17 cellular contexts compared by ENCODE assay signal in genomic region chr22:45429424-45429823, GRCh38. TPM values are rescaled to one million over a fixed set of nuclear protein-coding genes. Genes with fewer than 3 reads are reported as not detected.
DNase-seq lines count a peak whose midpoint lies in the region; ATAC-seq and TF ChIP-seq lines count a peak whose summit lies in the region.
"Had no signal": no experiment of that assay in that cellular context is flagged by ENCODE, and none has a peak within 500 bp of the region (broad histone marks: within the 10 kb centered on the region; RNA-seq: fewer than 3 reads in every experiment).

No MANE protein-coding gene starts in this region.

- H3K27ac Mint-ChIP-seq in activated CD8-positive, alpha-beta memory T cell treated with anti-CD3 and anti-CD28 coated beads, Interleukin-2, amount 10 ng/mL, durations not matched to agents 7 days and 5 days: no peak overlapping the region

- H4K20me1 ChIP-seq in hepatocyte (ENCODE audit: insufficient read depth, poor library complexity, severe bottlenecking): no peaks in the 10 kb centered on the region

- H3K4me3 ChIP-seq in hepatocyte (no peak overlapping the region), ovary (no peak overlapping the region), uterus (no peak overlapping the region)
- H3K4me3 ChIP-seq: Peyer's patch had no signal

- no peaks in the 10 kb centered on the region for H3K27me3 Mint-ChIP-seq in activated CD8-positive, alpha-beta memory T cell treated with anti-CD3 and anti-CD28 coated beads, Interleukin-2, amount 10 ng/mL, durations not matched to agents 7 days and 5 days

- no peaks in the 10 kb centered on the region for H3K4me1 ChIP-seq in hepatocyte (ENCODE audit: insufficient read depth)
- H3K4me1 ChIP-seq in ovary (ENCODE audit: insufficient read depth): no peaks in the 10 kb centered on the region
- H3K4me1 ChIP-seq in uterus: no peaks in the 10 kb centered on the region
- H3K4me1 ChIP-seq: Caco-2, Peyer's patch had no signal

- H3K27ac ChIP-seq in hepatocyte: no peak overlapping the region
- H3K27ac ChIP-seq in ovary: no peak overlapping the region
- no peak overlapping the region for H3K27ac ChIP-seq in uterus
- H3K27ac ChIP-seq: 22Rv1, Peyer's patch had no signal

- 91% methylated on average over 10 of the region's 10 CpGs for WGBS in hepatocyte (ENCODE audit: low lambda C conversion rate, missing lambda C conversion rate)
- 74 to 90% (median 76%) methylated on average over 10 of the region's 10 CpGs for WGBS in ovary, 3 donors

- H3K36me3 ChIP-seq in hepatocyte (replicated peaks; ENCODE audit: insufficient read depth, low read depth): no peaks in the 10 kb centered on the region
- H3K36me3 ChIP-seq in ovary: no peaks in the 10 kb centered on the region
- no peaks in the 10 kb centered on the region for H3K36me3 ChIP-seq in uterus
- H3K36me3 ChIP-seq: Peyer's patch had no signal

- H3K9me3 ChIP-seq in hepatocyte (ENCODE audit: low read depth) (no peaks in the 10 kb centered on the region), ovary (no peaks in the 10 kb centered on the region), uterus (no peaks in the 10 kb centered on the region)
- H3K9me3 ChIP-seq: Caco-2, Peyer's patch had no signal

- no peaks in the 10 kb centered on the region for H3K4me1 Mint-ChIP-seq in activated CD8-positive, alpha-beta memory T cell treated with anti-CD3 and anti-CD28 coated beads, Interleukin-2, amount 10 ng/mL, durations not matched to agents 7 days and 5 days

- no peaks in the 10 kb centered on the region for H3K79me2 ChIP-seq in hepatocyte

- peaks cover 10% of the 10 kb centered on the region for H3K36me3 Mint-ChIP-seq in activated CD8-positive, alpha-beta memory T cell treated with anti-CD3 and anti-CD28 coated beads, Interleukin-2, amount 10 ng/mL, durations not matched to agents 7 days and 5 days

- no peak overlapping the region for H3K4me2 ChIP-seq in hepatocyte

- H3K9me2 ChIP-seq in hepatocyte (replicated peaks; ENCODE audit: insufficient read depth): no peaks in the 10 kb centered on the region

- no peak for ATAC-seq in HG02852 (IDR thresholded peaks at IDR 0.05; ENCODE audit: unreplicated experiment)
- ATAC-seq in activated CD8-positive, alpha-beta memory T cell treated with anti-CD3 and anti-CD28 coated beads, Interleukin-2, amount 10 ng/mL, durations not matched to agents 7 days and 5 days: no peak

- H3K27me3 ChIP-seq in hepatocyte (no peaks in the 10 kb centered on the region), ovary (no peaks in the 10 kb centered on the region), uterus (no peaks in the 10 kb centered on the region)
- H3K27me3 ChIP-seq: Peyer's patch had no signal

- intact Hi-C loops in ovary (cut with DNase I) (no loop called here), uterus (cut with DNase I; ENCODE audit: low total_unique reads) (no loop called here)

- TF ChIP-seq POLR2A in ovary (IDR thresholded peaks at IDR 0.05): no peak
- TF ChIP-seq POLR2A in uterus (IDR thresholded peaks at IDR 0.05): no peak

- H2AFZ ChIP-seq in hepatocyte: no peak overlapping the region

- no peak for TF ChIP-seq EP300 in ovary (IDR thresholded peaks at IDR 0.05)

- TF ChIP-seq CTCF in hepatocyte (IDR thresholded peaks at IDR 0.05; ENCODE audit: poor library complexity) (no peak), ovary (IDR thresholded peaks at IDR 0.05) (no peak), uterus (IDR thresholded peaks at IDR 0.05) (no peak)

- no peaks in the 10 kb centered on the region for H3K9me3 Mint-ChIP-seq in activated CD8-positive, alpha-beta memory T cell treated with anti-CD3 and anti-CD28 coated beads, Interleukin-2, amount 10 ng/mL, durations not matched to agents 7 days and 5 days (ENCODE audit: low read depth)

- DNase-seq in activated T-cell treated with anti-CD3 and anti-CD28 coated beads, Interleukin-2, amount 50 U/mL, for 1 hour: peak; percentile 5
- no peak for DNase-seq in activated T-cell treated with anti-CD3 and anti-CD28 coated beads, Interleukin-2, amount 50 U/mL, for 48 hours
- peak; percentile 3 for DNase-seq in hepatocyte (ENCODE audit: low spot score)
- DNase-seq in ovary: peak in 4 of 5 donors; percentile 6 to 25 (median 10)
- peak; percentile 11 for DNase-seq in uterus
- no peak for DNase-seq in NCI-H2029 treated with DMSO at 0.1 percent for 48 hours (lab: John Stamatoyannopoulos, UW)
- DNase-seq in activated CD8-positive, alpha-beta memory T cell treated with anti-CD3 and anti-CD28 coated beads, Interleukin-2, amount 10 ng/mL, durations not matched to agents 7 days and 5 days: no peak
- DNase-seq: MM.1S, NCI-H1105 treated with DMSO at 0.1 percent for 48 hours, NCI-H2029, NCI-H524, SHP77 had no signal

- H3K4me3 Mint-ChIP-seq in activated CD8-positive, alpha-beta memory T cell treated with anti-CD3 and anti-CD28 coated beads, Interleukin-2, amount 10 ng/mL, durations not matched to agents 7 days and 5 days: no peak overlapping the region

- CTCF ChIA-PET in activated CD8-positive, alpha-beta memory T cell treated with anti-CD3 and anti-CD28 coated beads, Interleukin-2, amount 10 ng/mL, durations not matched to agents 7 days and 5 days (lab: Charles Lee): no interaction called here

RNA-seq across cellular contexts. Expression of gene RIBC2, which starts 15.9 kb away (rescaled TPM):
- 0.48 and 0.50 TPM in 2 replicates for total RNA-seq in hepatocyte
- 0.56 and 1.3 TPM in 2 replicates for polyA plus RNA-seq in hepatocyte
- total RNA-seq in ovary: 1 to 10 TPM in 4 of 7 donors, under 1 TPM in 2, not detected in 1; 0.60 to 7.5 (median 1.3) TPM
- under 1 TPM; 0.25 to 0.33 TPM for polyA plus RNA-seq in ovary
- total RNA-seq in uterus: 1 to 10 TPM in 2 of 4 donors, not detected in 2; 2.4 to 3.9 TPM
- 10 to 100 TPM; 12.8 to 16.2 TPM for total RNA-seq in activated CD8-positive, alpha-beta memory T cell treated with anti-CD3 and anti-CD28 coated beads, Interleukin-2, amount 10 ng/mL, durations not matched to agents 7 days and 5 days
- total RNA-seq: H4 had no signal

RNA-seq across cellular contexts. Expression of gene SMC1B, which starts 16.0 kb away (rescaled TPM):
- total RNA-seq in hepatocyte (not detected in 2 replicates), ovary (under 1 TPM in 1 of 7 donors, not detected in 6; 0.05 TPM), uterus (under 1 TPM in 1 of 4 donors, not detected in 3; 0.35 TPM)
- polyA plus RNA-seq in hepatocyte (0.10 TPM in 1 of 2 replicates, not detected in the other), ovary (under 1 TPM in 1 of 2 donors, not detected in 1; 0.04 TPM)
- 1 to 10 TPM in 1 of 2 experiments, under 1 TPM in 1; 0.68 to 2.4 TPM for total RNA-seq in activated CD8-positive, alpha-beta memory T cell treated with anti-CD3 and anti-CD28 coated beads, Interleukin-2, amount 10 ng/mL, durations not matched to agents 7 days and 5 days
- total RNA-seq: H4, Peyer's patch had no signal

Comparison
In these comparisons a context has a peak if more than half of its experiments do, and no peak if none do; other contexts are left out.
1. DNase-seq: peak in activated T-cell treated with anti-CD3 and anti-CD28 coated beads, Interleukin-2, amount 50 U/mL, for 1 hour (single experiment), hepatocyte (single experiment), ovary (4 of 5) and uterus (2 of 2); none in activated T-cell treated with anti-CD3 and anti-CD28 coated beads, Interleukin-2, amount 50 U/mL, for 48 hours (0 of 2), NCI-H2029 treated with DMSO at 0.1 percent for 48 hours (single experiment) and activated CD8-positive, alpha-beta memory T cell treated with anti-CD3 and anti-CD28 coated beads, Interleukin-2, amount 10 ng/mL, durations not matched to agents 7 days and 5 days (single experiment).